Comparison of ENCODE assay signal across 8 cellular contexts in the genomic region with DNA sequence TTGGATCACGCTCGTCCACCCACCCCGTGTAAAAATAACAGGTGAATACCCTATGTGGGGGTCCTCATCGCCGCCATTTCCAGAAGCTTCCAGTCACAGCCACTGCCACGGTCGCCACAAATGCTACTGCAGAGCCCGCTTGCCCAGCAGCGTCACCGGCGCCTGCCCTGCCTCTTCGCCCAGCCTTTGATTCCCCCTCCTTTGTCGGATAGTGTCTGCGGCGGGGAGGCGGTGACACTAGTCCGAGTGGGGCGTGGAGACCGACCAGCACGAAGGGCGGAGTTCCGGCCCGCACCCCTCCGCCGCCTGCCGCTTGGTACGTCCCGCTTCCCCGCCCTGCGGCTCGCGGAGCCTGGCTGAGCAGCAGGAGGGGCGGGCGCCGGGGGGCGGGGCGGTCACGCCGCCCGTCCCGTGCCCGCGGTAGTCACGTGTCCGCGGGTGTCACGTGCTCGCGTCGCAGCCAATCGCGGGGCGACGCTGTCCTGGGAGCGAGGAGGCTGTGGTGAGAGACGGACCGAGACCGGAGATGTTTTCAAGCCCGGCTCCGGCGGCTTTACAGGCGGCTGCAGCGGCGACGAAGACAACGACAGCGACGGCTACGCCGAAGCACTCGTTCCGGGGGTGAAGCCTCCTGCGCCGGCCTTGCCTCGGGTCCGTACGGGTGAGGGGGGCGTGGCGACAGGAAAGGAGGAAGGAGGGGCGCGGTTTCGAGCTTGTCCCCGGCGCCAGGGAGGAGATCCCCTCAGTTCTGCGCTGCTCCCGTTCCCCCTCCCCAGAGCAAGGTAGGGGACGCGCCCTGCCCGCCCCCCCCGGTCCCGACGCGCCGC. TPM values are rescaled to one million over a fixed set of nuclear protein-coding genes. Genes with fewer than 3 reads are reported as not detected.
DNase-seq lines count a peak whose midpoint lies in the region; ATAC-seq and TF ChIP-seq lines count a peak whose summit lies in the region.

A gene (plus strand): TSS at position 467 of the 827 bp plus-strand sequence. CDS start 45,652 bp downstream, outside the sequence.

- H3K4me3 ChIP-seq in Jurkat, Clone E6-1 (ENCODE audit: low read length), result peak within 1 kb of the TSS; percentile 89
- H3K4me3 ChIP-seq in PC-3 (ENCODE audit: low read length), result peak within 1 kb of the TSS; percentile 77
- H3K4me3 ChIP-seq in epithelial cell of proximal tubule (ENCODE audit: low read depth, low read length), result peak within 1 kb of the TSS; percentile 78

- H3K27ac ChIP-seq in PC-3 (ENCODE audit: low read length), result peak within 1 kb of the TSS; percentile 88

- H3K36me3 ChIP-seq in PC-3 (ENCODE audit: low read depth, low read length), result peaks cover 24% of the 10 kb centered on the region; the same call in 1 of the 2 replicates

- TF ChIP-seq CTCF in PC-3 (conservative IDR thresholded peaks at IDR 0.05; ENCODE audit: low read depth, low read length) (no peak), epithelial cell of proximal tubule (conservative IDR thresholded peaks at IDR 0.05; ENCODE audit: low read depth, low read length) (no peak)

- intact Hi-C loops in PC-3 (cut with micrococcal nuclease), result loop anchor here (1.0 to 5.0 kb wide), 5 partner anchors 19 to 429 kb away; a partner anchor contains a TSS

- H3F3A ChIP-seq in PC-3 (ENCODE audit: low read length, unreplicated experiment), result peaks cover 11% of the 10 kb centered on the region

- CTCF ChIA-PET in PC-3 (lab: Charles Lee), result interaction anchor here (0.6 to 1.2 kb wide), 3 partner anchors 19 to 63 kb away, joined by 4 to 9 read pairs (median 5); no protein-coding TSS in a partner anchor

- H4K20me1 ChIP-seq in PC-3 (ENCODE audit: low read length), result peaks cover 20% of the 10 kb centered on the region

- H3K9ac ChIP-seq in PC-3 (ENCODE audit: low read length), result peak within 1 kb of the TSS; percentile 76

- H3K4me2 ChIP-seq in PC-3 (ENCODE audit: low read length), result peak within 1 kb of the TSS; percentile 90

- peak; percentile 64 for ATAC-seq in GM21717 (IDR thresholded peaks at IDR 0.05; ENCODE audit: unreplicated experiment)
- peak; percentile 72 for ATAC-seq in PC-3

- peaks cover 58% of the 10 kb centered on the region for H3K4me1 ChIP-seq in PC-3 (ENCODE audit: insufficient read depth, low read length)

- H3K79me2 ChIP-seq in PC-3 (ENCODE audit: low read length), result peaks cover 71% of the 10 kb centered on the region

- BruUV-seq in PC-3 (replicated peaks; lab: Mats Ljungman, UMichigan), result no TSS peak

- H2AFZ ChIP-seq in PC-3 (ENCODE audit: low read length), result peak within 1 kb of the TSS; percentile 91

- DNase-seq in DMS153 (lab: John Stamatoyannopoulos, UW) (peak; percentile 76), PC-3 (peak; percentile 98), activated T-cell treated with anti-CD3 and anti-CD28 coated beads for 48 hours (ENCODE audit: low read depth) (peak; percentile 99), epithelial cell of proximal tubule (ENCODE audit: low read depth) (no peak), mucosa of gallbladder (ENCODE audit: low spot score) (peak; percentile 98)
- peak; percentile 94 for DNase-seq in Jurkat, Clone E6-1 (ENCODE audit: low read depth, low spot score)
- peak; percentile 96 for DNase-seq in stimulated activated CD8-positive, alpha-beta memory T cell treated with anti-CD3 and anti-CD28 coated beads, Interleukin-4, amount 100 ng/mL, for 24 hours (ENCODE audit: low read depth)

- POLR2A ChIA-PET in PC-3 (lab: Charles Lee; ENCODE audit: unreplicated experiment), result interaction anchor here (0.5 to 1.4 kb wide), 8 partner anchors 19 to 708 kb away, joined by 3 to 8 read pairs (median 5); a partner anchor contains a TSS

- H3K9me3 ChIP-seq in PC-3 (ENCODE audit: low read length), result no peaks in the 10 kb centered on the region

- no peaks in the 10 kb centered on the region for H3K27me3 ChIP-seq in PC-3 (ENCODE audit: low read length)

- H3K9me2 ChIP-seq in PC-3 (replicated peaks; ENCODE audit: low read length), result no peaks in the 10 kb centered on the region

RNA-seq across cellular contexts. Expression of the gene that starts here (rescaled TPM):
- 15.4 TPM for polyA plus RNA-seq in Jurkat, Clone E6-1 (2012; ENCODE audit: insufficient read depth, insufficient read length)
- total RNA-seq in PC-3 (2014; rRNA removed) (14.5 and 19.1 TPM in 2 replicates), epithelial cell of proximal tubule (3.7 and 8.5 TPM in 2 replicates), mucosa of gallbladder (62.8 TPM)
